ENCODE assay signal across 1 cellular context in genomic region chr9:19683715-19684114, GRCh38.
TF ChIP-seq lines count a peak whose summit lies in the region.

No MANE protein-coding gene starts in this region.

TF ChIP-seq in GM23338, 12 proteins besides CTCF, POLR2A, EP300 and RAD21 (continued from another document):
- TF ChIP-seq, protein P1, sequence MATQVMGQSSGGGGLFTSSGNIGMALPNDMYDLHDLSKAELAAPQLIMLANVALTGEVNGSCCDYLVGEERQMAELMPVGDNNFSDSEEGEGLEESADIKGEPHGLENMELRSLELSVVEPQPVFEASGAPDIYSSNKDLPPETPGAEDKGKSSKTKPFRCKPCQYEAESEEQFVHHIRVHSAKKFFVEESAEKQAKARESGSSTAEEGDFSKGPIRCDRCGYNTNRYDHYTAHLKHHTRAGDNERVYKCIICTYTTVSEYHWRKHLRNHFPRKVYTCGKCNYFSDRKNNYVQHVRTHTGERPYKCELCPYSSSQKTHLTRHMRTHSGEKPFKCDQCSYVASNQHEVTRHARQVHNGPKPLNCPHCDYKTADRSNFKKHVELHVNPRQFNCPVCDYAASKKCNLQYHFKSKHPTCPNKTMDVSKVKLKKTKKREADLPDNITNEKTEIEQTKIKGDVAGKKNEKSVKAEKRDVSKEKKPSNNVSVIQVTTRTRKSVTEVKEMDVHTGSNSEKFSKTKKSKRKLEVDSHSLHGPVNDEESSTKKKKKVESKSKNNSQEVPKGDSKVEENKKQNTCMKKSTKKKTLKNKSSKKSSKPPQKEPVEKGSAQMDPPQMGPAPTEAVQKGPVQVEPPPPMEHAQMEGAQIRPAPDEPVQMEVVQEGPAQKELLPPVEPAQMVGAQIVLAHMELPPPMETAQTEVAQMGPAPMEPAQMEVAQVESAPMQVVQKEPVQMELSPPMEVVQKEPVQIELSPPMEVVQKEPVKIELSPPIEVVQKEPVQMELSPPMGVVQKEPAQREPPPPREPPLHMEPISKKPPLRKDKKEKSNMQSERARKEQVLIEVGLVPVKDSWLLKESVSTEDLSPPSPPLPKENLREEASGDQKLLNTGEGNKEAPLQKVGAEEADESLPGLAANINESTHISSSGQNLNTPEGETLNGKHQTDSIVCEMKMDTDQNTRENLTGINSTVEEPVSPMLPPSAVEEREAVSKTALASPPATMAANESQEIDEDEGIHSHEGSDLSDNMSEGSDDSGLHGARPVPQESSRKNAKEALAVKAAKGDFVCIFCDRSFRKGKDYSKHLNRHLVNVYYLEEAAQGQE (IDR thresholded peaks at IDR 0.05; ENCODE audit: unreplicated experiment), result no peak
- no peak for TF ChIP-seq JUNB (IDR thresholded peaks at IDR 0.05; ENCODE audit: unreplicated experiment)
- no peak for TF ChIP-seq ZNF331 (CRISPR knock-in tag; IDR thresholded peaks at IDR 0.05; ENCODE audit: low read depth)
